In the genomic region with DNA sequence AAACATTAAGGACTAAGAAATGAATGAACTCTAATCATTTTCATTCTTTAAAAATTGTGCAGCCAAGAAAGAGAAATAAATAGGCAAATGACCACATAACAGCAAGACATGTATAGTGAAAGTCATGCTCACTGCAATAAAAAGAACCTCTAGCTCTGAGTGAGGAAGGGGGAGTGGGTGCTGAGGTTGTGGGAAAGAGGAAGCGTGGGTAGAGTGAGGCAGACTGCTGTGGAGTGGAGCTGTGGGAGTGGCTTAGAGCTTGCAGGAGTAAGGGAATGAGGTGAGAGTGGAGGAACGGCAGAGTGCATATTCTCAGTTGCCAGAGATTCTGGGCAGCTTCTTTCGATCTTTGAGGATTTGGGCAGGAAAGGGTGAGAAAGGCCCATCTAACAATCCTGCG, we compare ENCODE assay signal across 1 cellular context.
A peak's percentile ranks its signal among the peaks of the same experiment; 100 is the strongest.
TF ChIP-seq lines count a peak whose summit lies in the region.

No MANE protein-coding gene starts in this region.

TF ChIP-seq in K562, 482 proteins besides CTCF, POLR2A, EP300 and RAD21 (continues in another document):
- TF ChIP-seq MTA1 (IDR thresholded peaks at IDR 0.05; ENCODE audit: borderline replicate concordance) (0 out of 2 replicates have a peak, but pooled peaks have one; percentile 57), SNIP1 (IDR thresholded peaks at IDR 0.05; ENCODE audit: low read depth) (no peak), NCOA2 (IDR thresholded peaks at IDR 0.05; ENCODE audit: partially characterized antibody in 2 of 2) (no peak), SNRNP70 (optimal IDR thresholded peaks at IDR 0.05; ENCODE audit: low read depth, low read length) (no peak), ARHGAP35 (IDR thresholded peaks at IDR 0.05; ENCODE audit: partially characterized antibody) (no peak), FOXP1 (CRISPR knock-in tag; IDR thresholded peaks at IDR 0.05) (no peak), MCM5 (IDR thresholded peaks at IDR 0.05; ENCODE audit: low read depth) (no peak), POLR2AphosphoS2 (IDR thresholded peaks at IDR 0.05; ENCODE audit: low read length) (no peak), EWSR1 (IDR thresholded peaks at IDR 0.05; ENCODE audit: borderline replicate concordance, low read depth, partially characterized antibody) (no peak), DPF2 (IDR thresholded peaks at IDR 0.05) (0 out of 2 replicates have a peak, but pooled peaks have one; percentile 34), KLF16 (IDR thresholded peaks at IDR 0.05) (no peak), ZBTB17 (CRISPR knock-in tag; IDR thresholded peaks at IDR 0.05) (no peak), ZBTB8A (IDR thresholded peaks at IDR 0.05; ENCODE audit: partially characterized antibody) (no peak), HMG20A (CRISPR knock-in tag; conservative IDR thresholded peaks at IDR 0.05) (no peak), ZNF175 (CRISPR knock-in tag; IDR thresholded peaks at IDR 0.05; ENCODE audit: low read depth) (no peak), GATAD2B (IDR thresholded peaks at IDR 0.05; ENCODE audit: borderline replicate concordance) (no peak), SOX6 (IDR thresholded peaks at IDR 0.05) (no peak), CBX3 (IDR thresholded peaks at IDR 0.05; ENCODE audit: borderline replicate concordance in 1 of 2, low read length in 2 of 2) (no peak), SPI1 (IDR thresholded peaks at IDR 0.05; ENCODE audit: borderline replicate concordance, low read depth, low read length) (peak; percentile 87), EGR1 (conservative IDR thresholded peaks at IDR 0.05) (peak; percentile 82), NFE2 (IDR thresholded peaks at IDR 0.05; ENCODE audit: low read depth) (peak; percentile 21; the same call in 1 of the 2 replicates), KLF13 (tag; IDR thresholded peaks at IDR 0.05; ENCODE audit: borderline replicate concordance, low read depth) (no peak), ZC3H4 (CRISPR knock-in tag; IDR thresholded peaks at IDR 0.05; ENCODE audit: borderline replicate concordance) (no peak), TEAD2 (tag; IDR thresholded peaks at IDR 0.05) (no peak), ELF1 (tag; IDR thresholded peaks at IDR 0.05) (no peak), ELF2 (CRISPR knock-in tag; IDR thresholded peaks at IDR 0.05) (no peak), PHB (CRISPR knock-in tag; IDR thresholded peaks at IDR 0.05) (no peak), HNRNPK (IDR thresholded peaks at IDR 0.05; ENCODE audit: low read depth, low read length, poor library complexity, severe bottlenecking) (no peak), PTRF (tag; IDR thresholded peaks at IDR 0.05) (no peak), HDAC1 (IDR thresholded peaks at IDR 0.05) (0 out of 4 replicates have a peak, but pooled peaks of 1 of the 2 experiments have one; percentile 34), FOXM1 (IDR thresholded peaks at IDR 0.05; ENCODE audit: low read depth) (no peak), FOXM1 (CRISPR knock-in tag; IDR thresholded peaks at IDR 0.05; ENCODE audit: low read depth) (no peak), CHCHD3 (CRISPR knock-in tag; IDR thresholded peaks at IDR 0.05) (no peak), MYNN (IDR thresholded peaks at IDR 0.05) (no peak), MYNN (CRISPR knock-in tag; IDR thresholded peaks at IDR 0.05) (no peak), ZNF764 (CRISPR knock-in tag; IDR thresholded peaks at IDR 0.05; ENCODE audit: low read depth) (no peak), MTA2 (IDR thresholded peaks at IDR 0.05; ENCODE audit: low read depth) (no peak), MTF1 (CRISPR knock-in tag; IDR thresholded peaks at IDR 0.05; ENCODE audit: borderline replicate concordance) (no peak), GABPA (tag; conservative IDR thresholded peaks at IDR 0.05; ENCODE audit: low read depth) (no peak), ZNF766 (CRISPR knock-in tag; conservative IDR thresholded peaks at IDR 0.05) (no peak), TBP (optimal IDR thresholded peaks at IDR 0.05; ENCODE audit: low read depth, low read length) (no peak), GTF2E2 (tag; IDR thresholded peaks at IDR 0.05) (no peak), ZNF444 (CRISPR knock-in tag; IDR thresholded peaks at IDR 0.05) (no peak), KAT2B (IDR thresholded peaks at IDR 0.05; ENCODE audit: low read depth, low read length) (no peak), SMARCE1 (IDR thresholded peaks at IDR 0.05) (peak; percentile 46; the same call in 1 of the 2 replicates), SRSF7 (optimal IDR thresholded peaks at IDR 0.05; ENCODE audit: low read depth, low read length) (no peak), C11orf30 (IDR thresholded peaks at IDR 0.05; ENCODE audit: low read depth) (peak; percentile 14; the same call in 1 of the 2 replicates), ARID1B (IDR thresholded peaks at IDR 0.05) (peak; percentile 29; the same call in 1 of the 2 replicates), CTBP1 (IDR thresholded peaks at IDR 0.05; ENCODE audit: borderline replicate concordance) (no peak), E2F3 (CRISPR knock-in tag; IDR thresholded peaks at IDR 0.05) (no peak)
- TF ChIP-seq, protein P1, sequence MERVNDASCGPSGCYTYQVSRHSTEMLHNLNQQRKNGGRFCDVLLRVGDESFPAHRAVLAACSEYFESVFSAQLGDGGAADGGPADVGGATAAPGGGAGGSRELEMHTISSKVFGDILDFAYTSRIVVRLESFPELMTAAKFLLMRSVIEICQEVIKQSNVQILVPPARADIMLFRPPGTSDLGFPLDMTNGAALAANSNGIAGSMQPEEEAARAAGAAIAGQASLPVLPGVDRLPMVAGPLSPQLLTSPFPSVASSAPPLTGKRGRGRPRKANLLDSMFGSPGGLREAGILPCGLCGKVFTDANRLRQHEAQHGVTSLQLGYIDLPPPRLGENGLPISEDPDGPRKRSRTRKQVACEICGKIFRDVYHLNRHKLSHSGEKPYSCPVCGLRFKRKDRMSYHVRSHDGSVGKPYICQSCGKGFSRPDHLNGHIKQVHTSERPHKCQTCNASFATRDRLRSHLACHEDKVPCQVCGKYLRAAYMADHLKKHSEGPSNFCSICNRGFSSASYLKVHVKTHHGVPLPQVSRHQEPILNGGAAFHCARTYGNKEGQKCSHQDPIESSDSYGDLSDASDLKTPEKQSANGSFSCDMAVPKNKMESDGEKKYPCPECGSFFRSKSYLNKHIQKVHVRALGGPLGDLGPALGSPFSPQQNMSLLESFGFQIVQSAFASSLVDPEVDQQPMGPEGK (CRISPR knock-in tag; IDR thresholded peaks at IDR 0.05; ENCODE audit: borderline replicate concordance), result no peak
- TF ChIP-seq, protein P2, sequence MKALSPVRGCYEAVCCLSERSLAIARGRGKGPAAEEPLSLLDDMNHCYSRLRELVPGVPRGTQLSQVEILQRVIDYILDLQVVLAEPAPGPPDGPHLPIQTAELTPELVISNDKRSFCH (CRISPR knock-in tag; IDR thresholded peaks at IDR 0.05), result no peak
- TF ChIP-seq, protein P2 (tag; IDR thresholded peaks at IDR 0.05), result no peak
- TF ChIP-seq, protein P3, sequence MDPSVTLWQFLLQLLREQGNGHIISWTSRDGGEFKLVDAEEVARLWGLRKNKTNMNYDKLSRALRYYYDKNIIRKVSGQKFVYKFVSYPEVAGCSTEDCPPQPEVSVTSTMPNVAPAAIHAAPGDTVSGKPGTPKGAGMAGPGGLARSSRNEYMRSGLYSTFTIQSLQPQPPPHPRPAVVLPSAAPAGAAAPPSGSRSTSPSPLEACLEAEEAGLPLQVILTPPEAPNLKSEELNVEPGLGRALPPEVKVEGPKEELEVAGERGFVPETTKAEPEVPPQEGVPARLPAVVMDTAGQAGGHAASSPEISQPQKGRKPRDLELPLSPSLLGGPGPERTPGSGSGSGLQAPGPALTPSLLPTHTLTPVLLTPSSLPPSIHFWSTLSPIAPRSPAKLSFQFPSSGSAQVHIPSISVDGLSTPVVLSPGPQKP (CRISPR knock-in tag; IDR thresholded peaks at IDR 0.05), result no peak
- TF ChIP-seq, protein P4, sequence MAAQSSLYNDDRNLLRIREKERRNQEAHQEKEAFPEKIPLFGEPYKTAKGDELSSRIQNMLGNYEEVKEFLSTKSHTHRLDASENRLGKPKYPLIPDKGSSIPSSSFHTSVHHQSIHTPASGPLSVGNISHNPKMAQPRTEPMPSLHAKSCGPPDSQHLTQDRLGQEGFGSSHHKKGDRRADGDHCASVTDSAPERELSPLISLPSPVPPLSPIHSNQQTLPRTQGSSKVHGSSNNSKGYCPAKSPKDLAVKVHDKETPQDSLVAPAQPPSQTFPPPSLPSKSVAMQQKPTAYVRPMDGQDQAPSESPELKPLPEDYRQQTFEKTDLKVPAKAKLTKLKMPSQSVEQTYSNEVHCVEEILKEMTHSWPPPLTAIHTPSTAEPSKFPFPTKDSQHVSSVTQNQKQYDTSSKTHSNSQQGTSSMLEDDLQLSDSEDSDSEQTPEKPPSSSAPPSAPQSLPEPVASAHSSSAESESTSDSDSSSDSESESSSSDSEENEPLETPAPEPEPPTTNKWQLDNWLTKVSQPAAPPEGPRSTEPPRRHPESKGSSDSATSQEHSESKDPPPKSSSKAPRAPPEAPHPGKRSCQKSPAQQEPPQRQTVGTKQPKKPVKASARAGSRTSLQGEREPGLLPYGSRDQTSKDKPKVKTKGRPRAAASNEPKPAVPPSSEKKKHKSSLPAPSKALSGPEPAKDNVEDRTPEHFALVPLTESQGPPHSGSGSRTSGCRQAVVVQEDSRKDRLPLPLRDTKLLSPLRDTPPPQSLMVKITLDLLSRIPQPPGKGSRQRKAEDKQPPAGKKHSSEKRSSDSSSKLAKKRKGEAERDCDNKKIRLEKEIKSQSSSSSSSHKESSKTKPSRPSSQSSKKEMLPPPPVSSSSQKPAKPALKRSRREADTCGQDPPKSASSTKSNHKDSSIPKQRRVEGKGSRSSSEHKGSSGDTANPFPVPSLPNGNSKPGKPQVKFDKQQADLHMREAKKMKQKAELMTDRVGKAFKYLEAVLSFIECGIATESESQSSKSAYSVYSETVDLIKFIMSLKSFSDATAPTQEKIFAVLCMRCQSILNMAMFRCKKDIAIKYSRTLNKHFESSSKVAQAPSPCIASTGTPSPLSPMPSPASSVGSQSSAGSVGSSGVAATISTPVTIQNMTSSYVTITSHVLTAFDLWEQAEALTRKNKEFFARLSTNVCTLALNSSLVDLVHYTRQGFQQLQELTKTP (IDR thresholded peaks at IDR 0.05; ENCODE audit: low read depth in 1 of 2, partially characterized antibody in 2 of 2), result no peak
- TF ChIP-seq, protein P5, sequence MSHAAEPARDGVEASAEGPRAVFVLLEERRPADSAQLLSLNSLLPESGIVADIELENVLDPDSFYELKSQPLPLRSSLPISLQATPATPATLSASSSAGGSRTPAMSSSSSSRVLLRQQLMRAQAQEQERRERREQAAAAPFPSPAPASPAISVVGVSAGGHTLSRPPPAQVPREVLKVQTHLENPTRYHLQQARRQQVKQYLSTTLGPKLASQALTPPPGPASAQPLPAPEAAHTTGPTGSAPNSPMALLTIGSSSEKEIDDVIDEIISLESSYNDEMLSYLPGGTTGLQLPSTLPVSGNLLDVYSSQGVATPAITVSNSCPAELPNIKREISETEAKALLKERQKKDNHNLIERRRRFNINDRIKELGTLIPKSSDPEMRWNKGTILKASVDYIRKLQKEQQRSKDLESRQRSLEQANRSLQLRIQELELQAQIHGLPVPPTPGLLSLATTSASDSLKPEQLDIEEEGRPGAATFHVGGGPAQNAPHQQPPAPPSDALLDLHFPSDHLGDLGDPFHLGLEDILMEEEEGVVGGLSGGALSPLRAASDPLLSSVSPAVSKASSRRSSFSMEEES (CRISPR knock-in tag; IDR thresholded peaks at IDR 0.05), result no peak
- TF ChIP-seq, protein P6, sequence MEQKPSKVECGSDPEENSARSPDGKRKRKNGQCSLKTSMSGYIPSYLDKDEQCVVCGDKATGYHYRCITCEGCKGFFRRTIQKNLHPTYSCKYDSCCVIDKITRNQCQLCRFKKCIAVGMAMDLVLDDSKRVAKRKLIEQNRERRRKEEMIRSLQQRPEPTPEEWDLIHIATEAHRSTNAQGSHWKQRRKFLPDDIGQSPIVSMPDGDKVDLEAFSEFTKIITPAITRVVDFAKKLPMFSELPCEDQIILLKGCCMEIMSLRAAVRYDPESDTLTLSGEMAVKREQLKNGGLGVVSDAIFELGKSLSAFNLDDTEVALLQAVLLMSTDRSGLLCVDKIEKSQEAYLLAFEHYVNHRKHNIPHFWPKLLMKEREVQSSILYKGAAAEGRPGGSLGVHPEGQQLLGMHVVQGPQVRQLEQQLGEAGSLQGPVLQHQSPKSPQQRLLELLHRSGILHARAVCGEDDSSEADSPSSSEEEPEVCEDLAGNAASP (IDR thresholded peaks at IDR 0.05), result no peak
- TF ChIP-seq, protein P7, sequence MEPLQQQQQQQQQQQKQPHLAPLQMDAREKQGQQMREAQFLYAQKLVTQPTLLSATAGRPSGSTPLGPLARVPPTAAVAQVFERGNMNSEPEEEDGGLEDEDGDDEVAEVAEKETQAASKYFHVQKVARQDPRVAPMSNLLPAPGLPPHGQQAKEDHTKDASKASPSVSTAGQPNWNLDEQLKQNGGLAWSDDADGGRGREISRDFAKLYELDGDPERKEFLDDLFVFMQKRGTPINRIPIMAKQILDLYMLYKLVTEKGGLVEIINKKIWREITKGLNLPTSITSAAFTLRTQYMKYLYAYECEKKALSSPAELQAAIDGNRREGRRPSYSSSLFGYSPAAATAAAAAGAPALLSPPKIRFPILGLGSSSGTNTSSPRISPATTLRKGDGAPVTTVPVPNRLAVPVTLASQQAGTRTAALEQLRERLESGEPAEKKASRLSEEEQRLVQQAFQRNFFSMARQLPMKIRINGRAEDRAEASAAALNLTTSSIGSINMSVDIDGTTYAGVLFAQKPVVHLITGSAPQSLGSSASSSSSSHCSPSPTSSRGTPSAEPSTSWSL (CRISPR knock-in tag; IDR thresholded peaks at IDR 0.05; ENCODE audit: borderline replicate concordance), result no peak
- TF ChIP-seq, protein P8, sequence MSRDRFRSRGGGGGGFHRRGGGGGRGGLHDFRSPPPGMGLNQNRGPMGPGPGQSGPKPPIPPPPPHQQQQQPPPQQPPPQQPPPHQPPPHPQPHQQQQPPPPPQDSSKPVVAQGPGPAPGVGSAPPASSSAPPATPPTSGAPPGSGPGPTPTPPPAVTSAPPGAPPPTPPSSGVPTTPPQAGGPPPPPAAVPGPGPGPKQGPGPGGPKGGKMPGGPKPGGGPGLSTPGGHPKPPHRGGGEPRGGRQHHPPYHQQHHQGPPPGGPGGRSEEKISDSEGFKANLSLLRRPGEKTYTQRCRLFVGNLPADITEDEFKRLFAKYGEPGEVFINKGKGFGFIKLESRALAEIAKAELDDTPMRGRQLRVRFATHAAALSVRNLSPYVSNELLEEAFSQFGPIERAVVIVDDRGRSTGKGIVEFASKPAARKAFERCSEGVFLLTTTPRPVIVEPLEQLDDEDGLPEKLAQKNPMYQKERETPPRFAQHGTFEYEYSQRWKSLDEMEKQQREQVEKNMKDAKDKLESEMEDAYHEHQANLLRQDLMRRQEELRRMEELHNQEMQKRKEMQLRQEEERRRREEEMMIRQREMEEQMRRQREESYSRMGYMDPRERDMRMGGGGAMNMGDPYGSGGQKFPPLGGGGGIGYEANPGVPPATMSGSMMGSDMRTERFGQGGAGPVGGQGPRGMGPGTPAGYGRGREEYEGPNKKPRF (IDR thresholded peaks at IDR 0.05; ENCODE audit: low read depth, low read length), result no peak
- TF ChIP-seq, protein P9, sequence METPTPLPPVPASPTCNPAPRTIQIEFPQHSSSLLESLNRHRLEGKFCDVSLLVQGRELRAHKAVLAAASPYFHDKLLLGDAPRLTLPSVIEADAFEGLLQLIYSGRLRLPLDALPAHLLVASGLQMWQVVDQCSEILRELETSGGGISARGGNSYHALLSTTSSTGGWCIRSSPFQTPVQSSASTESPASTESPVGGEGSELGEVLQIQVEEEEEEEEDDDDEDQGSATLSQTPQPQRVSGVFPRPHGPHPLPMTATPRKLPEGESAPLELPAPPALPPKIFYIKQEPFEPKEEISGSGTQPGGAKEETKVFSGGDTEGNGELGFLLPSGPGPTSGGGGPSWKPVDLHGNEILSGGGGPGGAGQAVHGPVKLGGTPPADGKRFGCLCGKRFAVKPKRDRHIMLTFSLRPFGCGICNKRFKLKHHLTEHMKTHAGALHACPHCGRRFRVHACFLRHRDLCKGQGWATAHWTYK (CRISPR knock-in tag; IDR thresholded peaks at IDR 0.05), result no peak
